In the genomic region with DNA sequence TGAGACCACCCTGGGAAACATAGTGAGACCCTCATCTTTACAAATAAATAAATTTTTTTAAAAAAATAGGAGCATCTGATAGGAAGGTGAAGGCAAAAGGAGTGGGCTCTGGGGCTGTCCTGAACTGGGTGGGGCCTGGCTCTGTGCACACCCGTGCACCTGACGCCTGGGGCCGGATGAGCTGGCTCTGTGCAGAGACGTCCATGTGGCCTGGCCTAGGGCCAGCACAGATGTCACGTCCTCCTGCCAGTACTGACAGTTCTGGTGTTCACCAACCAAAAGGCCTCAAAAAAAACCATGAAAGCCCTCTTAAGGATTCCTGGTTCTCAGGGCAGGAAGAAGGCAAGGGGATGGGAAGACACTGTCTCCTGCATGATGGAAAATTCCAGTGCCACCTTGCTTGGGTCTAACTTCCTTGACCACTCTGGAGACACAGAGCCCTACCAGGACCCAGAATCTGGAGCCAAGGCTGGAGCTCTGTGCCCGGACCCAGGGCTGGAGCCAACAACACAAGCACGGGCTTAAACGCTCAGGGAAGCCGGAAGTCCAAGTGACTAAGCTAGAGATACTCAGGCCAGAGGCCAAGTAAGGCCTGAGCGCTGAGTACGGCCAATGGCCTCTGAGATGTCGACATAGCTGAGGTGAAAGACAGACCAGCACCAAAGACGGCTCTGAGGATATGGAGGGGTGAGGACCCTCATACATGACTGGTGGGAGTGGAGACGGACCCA, we compare ENCODE assay signal across 14 cellular contexts. TPM values are rescaled to one million over a fixed set of nuclear protein-coding genes. Genes with fewer than 3 reads are reported as not detected.
DNase-seq lines count a peak whose midpoint lies in the region; ATAC-seq and TF ChIP-seq lines count a peak whose summit lies in the region.
"Had no signal": no experiment of that assay in that cellular context is flagged by ENCODE, and none has a peak within 500 bp of the region (broad histone marks: within the 10 kb centered on the region; RNA-seq: fewer than 3 reads in every experiment).

No MANE protein-coding gene starts in this region.

- intact Hi-C loops in left cardiac atrium (cut with DNase I), result no loop called here
- intact Hi-C loops in Right ventricle myocardium superior (cut with DNase I), result no loop called here
- intact Hi-C loops in tibial artery (cut with DNase I; ENCODE audit: low total_unique reads), result no loop called here

- TF ChIP-seq CTCF in tibial artery (IDR thresholded peaks at IDR 0.05), result no peak

- no peaks in the 10 kb centered on the region for H3K36me3 Mint-ChIP-seq in activated T-cell treated with anti-CD3 and anti-CD28 coated beads, Interleukin-2, amount 50 U/mL, for 24 hours (ENCODE audit: low read depth)

- H3K9me3 ChIP-seq in tibial artery, result no peaks in the 10 kb centered on the region

- no peak overlapping the region for H3K4me3 ChIP-seq in tibial artery

- H3K27me3 Mint-ChIP-seq in activated T-cell treated with anti-CD3 and anti-CD28 coated beads, Interleukin-2, amount 50 U/mL, for 24 hours, result no peaks in the 10 kb centered on the region

- H3K4me1 ChIP-seq in tibial artery, result peaks cover 0 to 9% (median 3%) of the 10 kb centered on the region in 4 donors

- no peak overlapping the region for H3K4me3 Mint-ChIP-seq in activated T-cell treated with anti-CD3 and anti-CD28 coated beads, Interleukin-2, amount 50 U/mL, for 24 hours

- H3K4me1 Mint-ChIP-seq in activated T-cell treated with anti-CD3 and anti-CD28 coated beads, Interleukin-2, amount 50 U/mL, for 24 hours (ENCODE audit: low read depth), result no peaks in the 10 kb centered on the region

- DNase-seq in left cardiac atrium (no peak), Right ventricle myocardium superior (no peak), RPMI8226 (peak; percentile 95), glomerular visceral epithelial cell (ENCODE audit: extremely low spot score) (peak; percentile 19), tibial artery (peak; percentile 32 to 82), SHP77 treated with DMSO at 0.1 percent for 48 hours (lab: John Stamatoyannopoulos, UW) (no peak)
- no peak for DNase-seq in activated T-cell treated with anti-CD3 and anti-CD28 coated beads, Interleukin-2, amount 50 U/mL, for 24 hours
- DNase-seq: activated CD4-positive, alpha-beta T cell treated with anti-CD3 and anti-CD28 coated beads for 1 hour; activated T-cell treated with anti-CD3 and anti-CD28 coated beads, Interleukin-2, amount 50 U/mL, for 48 hours; amniotic stem cell; hypothalamus; NCI-H1048 had no signal

- ATAC-seq in left cardiac atrium, result peak; percentile 55 to 84
- ATAC-seq in Right ventricle myocardium superior (ENCODE audit: poor library complexity), result no peak
- ATAC-seq in GM19324 (IDR thresholded peaks at IDR 0.05; ENCODE audit: low FRiP score, unreplicated experiment), result no peak

- H3K36me3 ChIP-seq in tibial artery, result no peaks in the 10 kb centered on the region

- no peaks in the 10 kb centered on the region for H3K9me3 Mint-ChIP-seq in activated T-cell treated with anti-CD3 and anti-CD28 coated beads, Interleukin-2, amount 50 U/mL, for 24 hours

- peak overlapping the region; percentile 32 to 36 for H3K27ac ChIP-seq in tibial artery
- H3K27ac ChIP-seq: HL-60 had no signal

- H3K27me3 ChIP-seq in tibial artery, result no peaks in the 10 kb centered on the region

- no peak overlapping the region for H3K27ac Mint-ChIP-seq in activated T-cell treated with anti-CD3 and anti-CD28 coated beads, Interleukin-2, amount 50 U/mL, for 24 hours

RNA-seq across cellular contexts. Expression of a gene that starts 32.9 kb away (rescaled TPM):
- total RNA-seq in left cardiac atrium, result 10 to 100 TPM; 51.7 to 55.3 TPM
- total RNA-seq in Right ventricle myocardium superior, result 56.0 TPM

Comparison
In these comparisons a context has a peak if more than half of its experiments do, and no peak if none do; other contexts are left out.
1. ATAC-seq: peak in left cardiac atrium (2 of 2); none in Right ventricle myocardium superior (single experiment) and GM19324 (single experiment).
2. DNase-seq: peak in RPMI8226 (single experiment), glomerular visceral epithelial cell (single experiment) and tibial artery (2 of 2); none in left cardiac atrium (single experiment), Right ventricle myocardium superior (single experiment), activated T-cell treated with anti-CD3 and anti-CD28 coated beads, Interleukin-2, amount 50 U/mL, for 24 hours (single experiment) and SHP77 treated with DMSO at 0.1 percent for 48 hours (single experiment).